1 cellular context compared by ENCODE assay signal in genomic region chr14:60093606-60094005, GRCh38.
TF ChIP-seq lines count a peak whose summit lies in the region.

No MANE protein-coding gene starts in this region.

TF ChIP-seq in GM12878, 131 proteins besides CTCF, POLR2A, EP300 and RAD21 (continued from another document):
- TF ChIP-seq, protein P1, sequence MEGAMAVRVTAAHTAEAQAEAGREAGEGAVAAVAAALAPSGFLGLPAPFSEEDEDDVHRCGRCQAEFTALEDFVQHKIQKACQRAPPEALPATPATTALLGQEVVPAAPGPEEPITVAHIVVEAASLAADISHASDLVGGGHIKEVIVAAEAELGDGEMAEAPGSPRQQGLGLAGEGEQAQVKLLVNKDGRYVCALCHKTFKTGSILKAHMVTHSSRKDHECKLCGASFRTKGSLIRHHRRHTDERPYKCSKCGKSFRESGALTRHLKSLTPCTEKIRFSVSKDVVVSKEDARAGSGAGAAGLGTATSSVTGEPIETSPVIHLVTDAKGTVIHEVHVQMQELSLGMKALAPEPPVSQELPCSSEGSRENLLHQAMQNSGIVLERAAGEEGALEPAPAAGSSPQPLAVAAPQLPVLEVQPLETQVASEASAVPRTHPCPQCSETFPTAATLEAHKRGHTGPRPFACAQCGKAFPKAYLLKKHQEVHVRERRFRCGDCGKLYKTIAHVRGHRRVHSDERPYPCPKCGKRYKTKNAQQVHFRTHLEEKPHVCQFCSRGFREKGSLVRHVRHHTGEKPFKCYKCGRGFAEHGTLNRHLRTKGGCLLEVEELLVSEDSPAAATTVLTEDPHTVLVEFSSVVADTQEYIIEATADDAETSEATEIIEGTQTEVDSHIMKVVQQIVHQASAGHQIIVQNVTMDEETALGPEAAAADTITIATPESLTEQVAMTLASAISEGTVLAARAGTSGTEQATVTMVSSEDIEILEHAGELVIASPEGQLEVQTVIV (IDR thresholded peaks at IDR 0.05; ENCODE audit: borderline replicate concordance, partially characterized antibody): no peak
- TF ChIP-seq TBL1XR1 (IDR thresholded peaks at IDR 0.05; ENCODE audit: low read depth, low read length) (no peak), E2F8 (IDR thresholded peaks at IDR 0.05; ENCODE audit: low read depth, partially characterized antibody) (no peak), JUND (IDR thresholded peaks at IDR 0.05; ENCODE audit: low read depth, low read length) (no peak), TCF12 (IDR thresholded peaks at IDR 0.05; ENCODE audit: low read depth, low read length) (no peak)
